In genomic region chr2:197378494-197378972, GRCh38 we compare ENCODE assay signal across 9 cellular contexts. TPM values are rescaled to one million over a fixed set of nuclear protein-coding genes. Genes with fewer than 3 reads are reported as not detected.
DNase-seq lines count a peak whose midpoint lies in the region; ATAC-seq and TF ChIP-seq lines count a peak whose summit lies in the region.
"Had no signal": no experiment of that assay in that cellular context is flagged by ENCODE, and none has a peak within 500 bp of the region (broad histone marks: within the 10 kb centered on the region; RNA-seq: fewer than 3 reads in every experiment).

No MANE protein-coding gene starts in this region.

- no peaks in the 10 kb centered on the region for H3K79me2 ChIP-seq in PC-9 (ENCODE audit: low read depth)

- H3K27me3 ChIP-seq in PC-9 (ENCODE audit: insufficient read depth, low read depth) (no peaks in the 10 kb centered on the region), thoracic aorta (replicated peaks; ENCODE audit: insufficient read depth) (no peaks in the 10 kb centered on the region)

- H3K4me3 ChIP-seq in PC-9 (no peak overlapping the region), fibroblast of the aortic adventitia (ENCODE audit: low read depth, low read length) (peak overlapping the region; percentile 39), thoracic aorta (peak overlapping the region; percentile 62)
- H3K4me3 ChIP-seq: SK-N-MC had no signal

- no peaks in the 10 kb centered on the region for H4K20me1 ChIP-seq in PC-9 (ENCODE audit: insufficient read depth)

- BruUV-seq in PC-9 (replicated peaks; lab: Mats Ljungman, UMichigan) = no TSS peak

- POLR2A ChIA-PET in PC-9 (lab: Charles Lee; ENCODE audit: unreplicated experiment) = no interaction called here

- H3K36me3 ChIP-seq in PC-9 (ENCODE audit: low read depth) = no peaks in the 10 kb centered on the region
- H3K36me3 ChIP-seq in thoracic aorta = no peaks in the 10 kb centered on the region

- no peaks in the 10 kb centered on the region for H3K4me1 ChIP-seq in PC-9 (replicated peaks; ENCODE audit: insufficient read depth)
- H3K4me1 ChIP-seq in thoracic aorta (ENCODE audit: control insufficient read depth in 1 of 2, low read depth in 2 of 2) = peaks cover 5 to 21% of the 10 kb centered on the region in 2 donors

- no peaks in the 10 kb centered on the region for H3K36me3 Mint-ChIP-seq in activated T-helper 1 cell treated with anti-CD3 and anti-CD28 coated beads, Interleukin-12 subunit alpha, Interleukin-12 subunit beta, Interleukin-2, Interleukin-4 antibody, amounts not matched to agents 30 ng/mL and 10 ng/mL and 1 ng/mL, durations not matched to agents 14 hours and 24 hours and 36 hours (ENCODE audit: low read depth)

- DNase-seq in DMS79 treated with DMSO at 0.1 percent for 48 hours (lab: John Stamatoyannopoulos, UW) = peak; percentile 79
- DNase-seq in HuH-7.5 (ENCODE audit: low spot score) = peak; percentile 65
- peak in 1 of 2 experiments; percentile 27 for DNase-seq in PC-9
- DNase-seq in activated T-helper 1 cell treated with anti-CD3 and anti-CD28 coated beads, Interleukin-12 subunit alpha, Interleukin-12 subunit beta, Interleukin-2, Interleukin-4 antibody, amounts not matched to agents 30 ng/mL and 10 ng/mL and 1 ng/mL, durations not matched to agents 14 hours and 24 hours and 36 hours (ENCODE audit: low spot score) = peak; percentile 40
- peak; percentile 64 for DNase-seq in fibroblast of the aortic adventitia (ENCODE audit: low read depth)
- DNase-seq in omental fat pad (ENCODE audit: low spot score) = no peak
- no peak for DNase-seq in thoracic aorta (ENCODE audit: low spot score)

- H3K4me1 Mint-ChIP-seq in activated T-helper 1 cell treated with anti-CD3 and anti-CD28 coated beads, Interleukin-12 subunit alpha, Interleukin-12 subunit beta, Interleukin-2, Interleukin-4 antibody, amounts not matched to agents 30 ng/mL and 10 ng/mL and 1 ng/mL, durations not matched to agents 14 hours and 24 hours and 36 hours (ENCODE audit: low read depth) = peaks cover 24% of the 10 kb centered on the region

- ATAC-seq in omental fat pad (ENCODE audit: low FRiP score) (peak; percentile 84), thoracic aorta (ENCODE audit: insufficient number of reproducible peaks, low FRiP score, low read depth) (no peak), HG03039 (IDR thresholded peaks at IDR 0.05; ENCODE audit: unreplicated experiment) (no peak)

- no peak overlapping the region for H2AFZ ChIP-seq in PC-9

- H3K27ac Mint-ChIP-seq in activated T-helper 1 cell treated with anti-CD3 and anti-CD28 coated beads, Interleukin-12 subunit alpha, Interleukin-12 subunit beta, Interleukin-2, Interleukin-4 antibody, amounts not matched to agents 30 ng/mL and 10 ng/mL and 1 ng/mL, durations not matched to agents 14 hours and 24 hours and 36 hours = peak overlapping the region; percentile 11

- no peak overlapping the region for H3K4me2 ChIP-seq in PC-9

- no peak overlapping the region for H3K4me3 Mint-ChIP-seq in activated T-helper 1 cell treated with anti-CD3 and anti-CD28 coated beads, Interleukin-12 subunit alpha, Interleukin-12 subunit beta, Interleukin-2, Interleukin-4 antibody, amounts not matched to agents 30 ng/mL and 10 ng/mL and 1 ng/mL, durations not matched to agents 14 hours and 24 hours and 36 hours

- intact Hi-C loops in PC-9 (cut with micrococcal nuclease; ENCODE audit: unreplicated experiment) = loop anchor here (1.0 to 10.0 kb wide), 6 partner anchors 64 to 528 kb away; partner anchors contain the start of genes ANKRD44 and PGAP1
- intact Hi-C loops in activated T-helper 1 cell treated with anti-CD3 and anti-CD28 coated beads, Interleukin-12 subunit alpha, Interleukin-12 subunit beta, Interleukin-2, Interleukin-4 antibody, amounts not matched to agents 30 ng/mL and 10 ng/mL and 1 ng/mL, durations not matched to agents 14 hours and 24 hours and 36 hours (cut with micrococcal nuclease) = loop anchor here (1.0 to 5.0 kb wide), 7 partner anchors 50 to 366 kb away; no protein-coding TSS in a partner anchor

- TF ChIP-seq CTCF in PC-9 (conservative IDR thresholded peaks at IDR 0.05) = peak; percentile 88
- peak; percentile 70 for TF ChIP-seq CTCF in fibroblast of the aortic adventitia (IDR thresholded peaks at IDR 0.05; ENCODE audit: insufficient read depth, low read length)
- peak in 1 of 3 donors; percentile 57 for TF ChIP-seq CTCF in omental fat pad (IDR thresholded peaks at IDR 0.05)
- peak; percentile 64 for TF ChIP-seq CTCF in thoracic aorta (IDR thresholded peaks at IDR 0.05)

- H3K9me2 ChIP-seq in PC-9 (ENCODE audit: insufficient read depth) = no peaks in the 10 kb centered on the region

- CTCF ChIA-PET in PC-9 (lab: Charles Lee) = interaction anchor here (0.9 kb wide), 1 partner anchor 265 kb away, joined by 3 read pairs; no protein-coding TSS in a partner anchor

- H3K9me3 ChIP-seq in PC-9 (ENCODE audit: insufficient read depth, low read depth) (no peaks in the 10 kb centered on the region), thoracic aorta (no peaks in the 10 kb centered on the region)

- H3K9me3 Mint-ChIP-seq in activated T-helper 1 cell treated with anti-CD3 and anti-CD28 coated beads, Interleukin-12 subunit alpha, Interleukin-12 subunit beta, Interleukin-2, Interleukin-4 antibody, amounts not matched to agents 30 ng/mL and 10 ng/mL and 1 ng/mL, durations not matched to agents 14 hours and 24 hours and 36 hours = no peaks in the 10 kb centered on the region

- H3K27me3 Mint-ChIP-seq in activated T-helper 1 cell treated with anti-CD3 and anti-CD28 coated beads, Interleukin-12 subunit alpha, Interleukin-12 subunit beta, Interleukin-2, Interleukin-4 antibody, amounts not matched to agents 30 ng/mL and 10 ng/mL and 1 ng/mL, durations not matched to agents 14 hours and 24 hours and 36 hours (ENCODE audit: insufficient read depth) = peaks cover 10% of the 10 kb centered on the region

- H3K27ac ChIP-seq in PC-9 (no peak overlapping the region), thoracic aorta (peak overlapping the region; percentile 37 to 54)
- H3K27ac ChIP-seq: SK-N-MC had no signal

- H3F3A ChIP-seq in PC-9 (ENCODE audit: insufficient read depth, low read depth) = no peaks in the 10 kb centered on the region

RNA-seq across cellular contexts. Expression of gene SF3B1, which starts 56.3 kb away (rescaled TPM):
- total RNA-seq in PC-9 (2021) = 127 and 156 TPM in 2 replicates
- 247 and 268 TPM in 2 replicates for total RNA-seq in activated T-helper 1 cell treated with anti-CD3 and anti-CD28 coated beads, Interleukin-12 subunit alpha, Interleukin-12 subunit beta, Interleukin-2, Interleukin-4 antibody, amounts not matched to agents 30 ng/mL and 10 ng/mL and 1 ng/mL, durations not matched to agents 14 hours and 24 hours and 36 hours
- total RNA-seq in fibroblast of the aortic adventitia (ENCODE audit: low replicate concordance) = 243 and 314 TPM in 2 replicates
- total RNA-seq in omental fat pad = 100 to 1,000 TPM; 257 to 444 (median 292) TPM
- 100 to 1,000 TPM; 259 to 506 TPM for total RNA-seq in thoracic aorta

Comparison
In these comparisons a context has a peak if more than half of its experiments do, and no peak if none do; other contexts are left out.
1. DNase-seq: peak in DMS79 treated with DMSO at 0.1 percent for 48 hours (single experiment), HuH-7.5 (single experiment), activated T-helper 1 cell treated with anti-CD3 and anti-CD28 coated beads, Interleukin-12 subunit alpha, Interleukin-12 subunit beta, Interleukin-2, Interleukin-4 antibody, amounts not matched to agents 30 ng/mL and 10 ng/mL and 1 ng/mL, durations not matched to agents 14 hours and 24 hours and 36 hours (single experiment) and fibroblast of the aortic adventitia (single experiment); none in omental fat pad (single experiment) and thoracic aorta (single experiment).